ENCODE assay signal across 25 cellular contexts in genomic region chr1:187692799-187693198, GRCh38.
"Had no signal": no experiment of that assay in that cellular context is flagged by ENCODE, and none has a peak within 500 bp of the region (broad histone marks: within the 10 kb centered on the region; RNA-seq: fewer than 3 reads in every experiment).

No MANE protein-coding gene starts in this region.

- H3K9me3 ChIP-seq: gastroesophageal sphincter, lower lobe of right lung, testis, transverse colon had no signal

- FAIRE-seq: astrocyte, endothelial cell of umbilical vein had no signal

- ATAC-seq: activated CD8-positive, alpha-beta T cell treated with anti-CD3 and anti-CD28 coated beads for 36 hours; activated T-cell treated with anti-CD3 and anti-CD28 coated beads, Interleukin-2, amount 50 U/mL, for 4 hours; activated T-helper 17 cell treated with anti-CD3 and anti-CD28 coated beads, Interleukin-2, amount 50 U/mL, for 72 hours; gastroesophageal sphincter; lower lobe of right lung; natural killer cell treated with Interleukin-12 subunit alpha and Interleukin-12 subunit beta and Interleukin-15 and Interleukin-18, amount 100 ng/mL, for 72 hours; right cardiac atrium had no signal

- H3K4me1 ChIP-seq: gastroesophageal sphincter, lower lobe of right lung, spleen, testis, transverse colon had no signal

- H3K4me3 ChIP-seq: gastroesophageal sphincter, lower lobe of right lung, spleen, testis, transverse colon had no signal

- DNase-seq: activated B cell treated with CpG ODN at 0.5 μM for 24 hours; activated CD4-positive, alpha-beta T cell treated with anti-CD3 and anti-CD28 coated beads, Interleukin-2, amount 50 U/mL, for 1 hour; activated CD8-positive, alpha-beta T cell treated with anti-CD3 and anti-CD28 coated beads for 36 hours; activated gamma-delta T cell treated with Interleukin-2 at 50 U/mL for 16 hours; activated naive CD4-positive, alpha-beta T cell treated with anti-CD3 and anti-CD28 coated beads, Interleukin-2, amount 50 U/mL, for 16 hours; activated T-cell treated with anti-CD3 and anti-CD28 coated beads, Interleukin-2, amount 50 U/mL, for 4 hours; amniotic stem cell; caudate nucleus; cortex of kidney; hippocampal formation; immature natural killer cell; lower lobe of right lung; mesendoderm; posterior cingulate gyrus; right cardiac atrium; spleen; stimulated activated naive CD4-positive, alpha-beta T cell; T1000; testis; transverse colon had no signal

- H3K36me3 ChIP-seq: gastroesophageal sphincter, lower lobe of right lung, spleen, transverse colon had no signal

- H3K27ac ChIP-seq: gastroesophageal sphincter, lower lobe of right lung, spleen, testis, transverse colon had no signal

- H3K27me3 ChIP-seq: gastroesophageal sphincter, spleen, testis, transverse colon had no signal
